Comparison of ENCODE assay signal across 15 cellular contexts in genomic region chr12:55933799-55934174, GRCh38. TPM values are rescaled to one million over a fixed set of nuclear protein-coding genes. Genes with fewer than 3 reads are reported as not detected.
A peak's percentile ranks its signal among the peaks of the same experiment; 100 is the strongest.
DNase-seq lines count a peak whose midpoint lies in the region; ATAC-seq, FAIRE-seq and TF ChIP-seq lines count a peak whose summit lies in the region.
"Had no signal": no experiment of that assay in that cellular context is flagged by ENCODE, and none has a peak within 500 bp of the region (broad histone marks: within the 10 kb centered on the region; RNA-seq: fewer than 3 reads in every experiment).

No MANE protein-coding gene starts in this region.

- ATAC-seq in SK-N-SH treated with all-trans-retinoic acid at 6 μM for 48 hours = no peak
- ATAC-seq in K562 = no peak
- ATAC-seq in HG02642 (IDR thresholded peaks at IDR 0.05; ENCODE audit: poor library complexity, unreplicated experiment) = no peak
- no peak for ATAC-seq in GM21576 (IDR thresholded peaks at IDR 0.05; ENCODE audit: unreplicated experiment)

- no peak overlapping the region for H2AK5ac ChIP-seq in mesendoderm (ENCODE audit: low read length)

- H3K4me2 ChIP-seq in SK-N-SH (peak overlapping the region; percentile 90), K562 (ENCODE audit: insufficient read depth, low read length) (no peak overlapping the region), neural progenitor cell (no peak overlapping the region), mesendoderm (ENCODE audit: low read length) (no peak overlapping the region)

- WGBS in SK-N-SH (ENCODE audit: low lambda C conversion rate) = 96% methylated on average over 1 of the region's 1 CpG
- 50% methylated on average over 1 of the region's 1 CpG for WGBS in K562 (ENCODE audit: insufficient coverage, low coverage, missing lambda C conversion rate)
- no CpG with 5 or more reads among the region's 1 CpG for WGBS in mesendoderm (ENCODE audit: extremely low coverage, insufficient coverage, low lambda C conversion rate)

- no peak overlapping the region for H2BK120ac ChIP-seq in mesendoderm (ENCODE audit: low read depth, low read length)

- no peak overlapping the region for H2AFZ ChIP-seq in SK-N-SH (ENCODE audit: low read depth)
- no peak overlapping the region for H2AFZ ChIP-seq in K562 (ENCODE audit: low read depth, low read length)
- H2AFZ ChIP-seq in neural progenitor cell (replicated peaks) = no peak overlapping the region

- TF ChIP-seq EP300 in SK-N-SH (IDR thresholded peaks at IDR 0.05; ENCODE audit: borderline replicate concordance in 1 of 2, low read depth in 1 of 2, low read length in 1 of 2) (no peak), K562 (IDR thresholded peaks at IDR 0.05; ENCODE audit: low read length) (no peak)

- DNase-seq in SK-N-SH (no peak), K562 (ENCODE audit: extremely low read depth in 1 of 4, low spot score in 3 of 4) (no peak), neural progenitor cell (ENCODE audit: low spot score) (no peak), mesendoderm (no peak)
- DNase-seq: central memory CD4-positive, alpha-beta T cell; MM.1S; NCI-H2171; OCI-M1 had no signal

- H3K27ac ChIP-seq in SK-N-SH (ENCODE audit: low read depth in 2 of 2, low read length in 1 of 2) = 0 out of 4 replicates have a peak overlapping the region, but pooled peaks of 1 of the 2 experiments have one; percentile 69
- H3K27ac ChIP-seq in KOPT-K1 (ENCODE audit: low read depth, low read length, poor library complexity, severe bottlenecking) = peak overlapping the region; percentile 98
- no peak overlapping the region for H3K27ac ChIP-seq in K562 (ENCODE audit: extremely low read depth, low read depth, low read length)
- no peak overlapping the region for H3K27ac ChIP-seq in neural progenitor cell
- H3K27ac ChIP-seq in mesendoderm (ENCODE audit: low read depth, low read length) = no peak overlapping the region
- H3K27ac ChIP-seq: right atrium auricular region had no signal

- no peak for FAIRE-seq in K562 (lab: Jason Lieb, UNC)

- H3K4me3 Mint-ChIP-seq in neural progenitor cell = peak overlapping the region; percentile 3

- H4K8ac ChIP-seq in mesendoderm (ENCODE audit: low read depth, low read length) = no peak overlapping the region

- H2BK15ac ChIP-seq in mesendoderm (replicated peaks; ENCODE audit: low read depth) = no peak overlapping the region

- peaks cover 29% of the 10 kb centered on the region for H3K27me3 Mint-ChIP-seq in neural progenitor cell (ENCODE audit: insufficient read depth, low read depth)

- H3K9me2 ChIP-seq in SK-N-SH = no peaks in the 10 kb centered on the region

- no peak overlapping the region for H3K23ac ChIP-seq in mesendoderm (ENCODE audit: low read length)

- no peak overlapping the region for H3K9ac ChIP-seq in SK-N-SH
- H3K9ac ChIP-seq in K562 (ENCODE audit: insufficient read depth in 1 of 2, low read depth in 2 of 2, low read length in 2 of 2) = no peak overlapping the region
- H3K9ac ChIP-seq in neural progenitor cell = no peak overlapping the region
- no peak overlapping the region for H3K9ac ChIP-seq in mesendoderm (ENCODE audit: low read length)

- no peaks in the 10 kb centered on the region for H3K9me1 ChIP-seq in K562 (ENCODE audit: control insufficient read depth, insufficient read depth, low read length)

- no peak for TF ChIP-seq POLR2A in K562 (conservative IDR thresholded peaks at IDR 0.05)

- no peaks in the 10 kb centered on the region for H4K20me1 ChIP-seq in SK-N-SH (ENCODE audit: insufficient read depth)
- H4K20me1 ChIP-seq in K562 (replicated peaks; ENCODE audit: control insufficient read depth, insufficient read depth, low read length) = no peaks in the 10 kb centered on the region
- no peaks in the 10 kb centered on the region for H4K20me1 ChIP-seq in neural progenitor cell (ENCODE audit: low read depth)

- H3K4me1 ChIP-seq in SK-N-SH (ENCODE audit: control insufficient read depth in 1 of 2, insufficient read depth in 2 of 2, low read depth in 1 of 2, low read length in 1 of 2) = peaks cover 19 to 26% of the 10 kb centered on the region in 2 experiments; a peak in 3 of 4 replicates
- peaks cover 22 to 27% of the 10 kb centered on the region in 2 experiments; a peak in 4 of 5 replicates for H3K4me1 ChIP-seq in K562 (replicated peaks in 1 of 2; ENCODE audit: control insufficient read depth in 2 of 2, insufficient read depth in 2 of 2, low read length in 2 of 2)
- H3K4me1 ChIP-seq in neural progenitor cell = no peaks in the 10 kb centered on the region
- peaks cover 3% of the 10 kb centered on the region for H3K4me1 ChIP-seq in mesendoderm (ENCODE audit: control insufficient read depth, low read depth, low read length)

- H3K79me2 ChIP-seq in SK-N-SH (ENCODE audit: insufficient read depth) = peaks cover 37% of the 10 kb centered on the region
- H3K79me2 ChIP-seq in K562 (ENCODE audit: control insufficient read depth, insufficient read depth, low read length) = peaks cover 6% of the 10 kb centered on the region; the same call in 2 of the 3 replicates
- peaks cover 4% of the 10 kb centered on the region for H3K79me2 ChIP-seq in neural progenitor cell (ENCODE audit: low read depth)
- H3K79me2 ChIP-seq in mesendoderm (ENCODE audit: control insufficient read depth, insufficient read depth, low read length) = no peaks in the 10 kb centered on the region

- no peaks in the 10 kb centered on the region for H3K27me3 ChIP-seq in SK-N-SH (ENCODE audit: insufficient read depth)
- no peaks in the 10 kb centered on the region; a peak in 1 of 5 replicates for H3K27me3 ChIP-seq in K562 (ENCODE audit: control insufficient read depth in 2 of 2, insufficient read depth in 2 of 2, low read length in 2 of 2)
- H3K27me3 ChIP-seq in neural progenitor cell = peaks cover 45% of the 10 kb centered on the region
- H3K27me3 ChIP-seq in mesendoderm (ENCODE audit: insufficient read depth, low read length, poor library complexity) = peaks cover 8% of the 10 kb centered on the region
- H3K27me3 ChIP-seq: esophagus muscularis mucosa, right atrium auricular region had no signal

- no peaks in the 10 kb centered on the region for H3K36me3 Mint-ChIP-seq in neural progenitor cell

- H3K4me3 ChIP-seq in SK-N-SH (ENCODE audit: low read depth in 2 of 2, low read length in 1 of 2) (peak overlapping the region in 1 of 2 experiments; percentile 20; a peak in 2 of 4 replicates), K562 (no peak overlapping the region), neural progenitor cell (no peak overlapping the region), mesendoderm (ENCODE audit: low read length) (no peak overlapping the region)
- H3K4me3 ChIP-seq: esophagus muscularis mucosa, mucosa of descending colon, right atrium auricular region had no signal

- POLR2A ChIA-PET in SK-N-SH (lab: Yijun Ruan, JAX) (no interaction called here), K562 (lab: Yijun Ruan, JAX) (interaction anchor here (1.4 kb wide), 1 partner anchor 116 kb away, joined by 5 read pairs; the partner anchor contains the start of gene ORMDL2)

- H3K4ac ChIP-seq in mesendoderm (ENCODE audit: low read depth, low read length) = no peak overlapping the region

- peaks cover 22% of the 10 kb centered on the region for H3K4me1 Mint-ChIP-seq in neural progenitor cell

- H3K9me3 Mint-ChIP-seq in neural progenitor cell = no peaks in the 10 kb centered on the region

- no peak overlapping the region for H4K5ac ChIP-seq in mesendoderm (ENCODE audit: low read length)

- BruUV-seq in K562 (replicated peaks; lab: Mats Ljungman, UMichigan) = no TSS peak

- H3K9me3 ChIP-seq in SK-N-SH (no peaks in the 10 kb centered on the region), KOPT-K1 (ENCODE audit: insufficient read depth, low read length, poor library complexity, severe bottlenecking) (no peaks in the 10 kb centered on the region), K562 (replicated peaks; ENCODE audit: control insufficient read depth, insufficient read depth, low read depth, low read length) (no peaks in the 10 kb centered on the region), neural progenitor cell (ENCODE audit: low read depth) (no peaks in the 10 kb centered on the region)
- H3K9me3 ChIP-seq: esophagus muscularis mucosa, mucosa of descending colon, right atrium auricular region had no signal

- intact Hi-C loops in K562 (cut with micrococcal nuclease) = no loop called here

- TF ChIP-seq CTCF in SK-N-SH (IDR thresholded peaks at IDR 0.05) = no peak
- TF ChIP-seq CTCF in K562 (IDR thresholded peaks at IDR 0.05 in 2 of 3, conservative IDR thresholded peaks at IDR 0.05 in 1 of 3; ENCODE audit: insufficient read depth in 2 of 3, low read depth in 1 of 3, low read length in 3 of 3) = no peak
- no peak for TF ChIP-seq CTCF in neural progenitor cell (IDR thresholded peaks at IDR 0.05)

- in situ Hi-C loops in K562 (cut with MboI) = no loop called here

- no peak overlapping the region for H3K27ac Mint-ChIP-seq in neural progenitor cell

- TF ChIP-seq RAD21 in SK-N-SH (IDR thresholded peaks at IDR 0.05; ENCODE audit: low read length) = no peak
- TF ChIP-seq RAD21 in K562 (CRISPR knock-in tag; conservative IDR thresholded peaks at IDR 0.05 in 1 of 2, IDR thresholded peaks at IDR 0.05 in 1 of 2) = no peak

- H3K56ac ChIP-seq in mesendoderm (ENCODE audit: low read length) = no peak overlapping the region

- H3K18ac ChIP-seq in mesendoderm (ENCODE audit: low read length) = no peak overlapping the region

- H3F3A ChIP-seq in SK-N-SH (replicated peaks; ENCODE audit: insufficient read depth) = peaks cover 13% of the 10 kb centered on the region
- H3F3A ChIP-seq in neural progenitor cell (ENCODE audit: low read depth) = peaks cover 19% of the 10 kb centered on the region

- H3K36me3 ChIP-seq in SK-N-SH (replicated peaks in 1 of 2; ENCODE audit: control insufficient read depth in 1 of 2, insufficient read depth in 2 of 2, low read length in 1 of 2) (peaks cover 0 to 10% of the 10 kb centered on the region in 2 experiments), KOPT-K1 (ENCODE audit: insufficient read depth, low read length) (peaks cover 63% of the 10 kb centered on the region), K562 (ENCODE audit: control insufficient read depth, insufficient read depth, low read length) (no peaks in the 10 kb centered on the region), neural progenitor cell (no peaks in the 10 kb centered on the region), mesendoderm (ENCODE audit: control insufficient read depth, insufficient read depth, low read length) (no peaks in the 10 kb centered on the region)
- H3K36me3 ChIP-seq: right atrium auricular region had no signal

- CTCF ChIA-PET in SK-N-SH (lab: Yijun Ruan, JAX) = interaction anchor here (0.7 to 10.8 kb wide), 7 partner anchors 21 to 196 kb away, joined by 3 to 96 read pairs (median 5); partner anchors contain the start of gene RAB5B
- CTCF ChIA-PET in K562 (lab: Yijun Ruan, JAX; ENCODE audit: low intra/inter-chr PET ratio) = interaction anchor here (0.6 kb wide), 1 partner anchor 40 kb away, joined by 3 read pairs; no protein-coding TSS in a partner anchor

- no peak overlapping the region for H2BK5ac ChIP-seq in mesendoderm (ENCODE audit: low read length)

- H3K79me1 ChIP-seq in mesendoderm (ENCODE audit: low read length) = no peaks in the 10 kb centered on the region

RNA-seq across cellular contexts. Expression of gene DGKA, which starts 2.8 kb away (rescaled TPM):
- 74.6 and 75.9 TPM in 2 replicates for polyA plus RNA-seq in SK-N-SH (2012; rRNA removed)
- polyA plus RNA-seq in SK-N-SH (2012; cell fraction: cytosol; rRNA removed) = 47.2 and 52.0 TPM in 2 replicates
- polyA plus RNA-seq in SK-N-SH (2012; cell fraction: nucleus; rRNA removed) = 213 and 244 TPM in 2 replicates
- total RNA-seq in K562 (2011; cell fraction: chromatin; rRNA removed; ENCODE audit: low replicate concordance) = 62.2 and 79.1 TPM in 2 replicates
- total RNA-seq in K562 (2011; cell fraction: nucleolus; rRNA removed) = 35.8 and 47.0 TPM in 2 replicates
- 36.1 and 38.3 TPM in 2 replicates for total RNA-seq in K562 (2011; cell fraction: nucleoplasm; rRNA removed)
- total RNA-seq in K562 (2014; rRNA removed) = 6.2 and 7.6 TPM in 2 replicates
- total RNA-seq in K562 (2014; rRNA removed; fragmentation: Illumina TruSeq; extraction: Trizol) = 8.2 and 8.4 TPM in 2 replicates
- 5.3 and 6.0 TPM in 2 replicates for total RNA-seq in K562 (2015; rRNA removed; fragmentation: Illumina TruSeq; extraction: Trizol)
- total RNA-seq in K562 (2021) = 11.0 and 11.1 TPM in 2 replicates
- polyA plus RNA-seq in K562 (2011; rRNA removed) = 5.8 and 10.7 TPM in 2 replicates
- 5.8 and 7.2 TPM in 2 replicates for polyA plus RNA-seq in K562 (2011; cell fraction: cytosol; rRNA removed)
- 71.2 and 80.8 TPM in 2 replicates for polyA plus RNA-seq in K562 (2011; cell fraction: nucleus; rRNA removed)
- 9.1 and 13.8 TPM in 2 replicates for polyA plus RNA-seq in K562 (2012)
- polyA plus RNA-seq in K562 (2014; fragmentation: Illumina TruSeq; extraction: Trizol) = 9.3 and 10.1 TPM in 2 replicates
- 1 to 10 TPM; 3.4 to 4.7 TPM for polyA plus RNA-seq in K562 (2014; fragmentation: Nextera tagmentation; extraction: Ambion mirVana)
- 12.4 and 13.8 TPM in 2 replicates for polyA plus RNA-seq in K562 (2014; rRNA removed)
- polyA minus RNA-seq in K562 (2011; rRNA and poly(A)+ RNA removed) = 11.4 and 13.3 TPM in 2 replicates
- polyA minus RNA-seq in K562 (2011; cell fraction: cytosol; rRNA and poly(A)+ RNA removed) = 9.3 and 12.8 TPM in 2 replicates
- 14.4 and 33.1 TPM in 2 replicates for polyA minus RNA-seq in K562 (2011; cell fraction: nucleus; rRNA and poly(A)+ RNA removed)
- 24.1 and 27.0 TPM in 2 replicates for total RNA-seq in neural progenitor cell (ENCODE audit: low replicate concordance)
- polyA plus RNA-seq in mesendoderm (2013, experiment 1 of 2) = 8.6 TPM
- polyA plus RNA-seq in mesendoderm (2013, experiment 2 of 2) = 9.8 TPM

RNA-seq across cellular contexts. Expression of gene PYM1, which starts 6.1 kb away (rescaled TPM):
- polyA plus RNA-seq in SK-N-SH (2012; rRNA removed) = 36.0 and 36.3 TPM in 2 replicates
- 39.3 and 40.9 TPM in 2 replicates for polyA plus RNA-seq in SK-N-SH (2012; cell fraction: cytosol; rRNA removed)
- polyA plus RNA-seq in SK-N-SH (2012; cell fraction: nucleus; rRNA removed) = 16.7 and 21.0 TPM in 2 replicates
- total RNA-seq in K562 (2011; cell fraction: chromatin; rRNA removed; ENCODE audit: low replicate concordance) = 38.0 and 56.0 TPM in 2 replicates
- total RNA-seq in K562 (2011; cell fraction: nucleolus; rRNA removed) = 18.8 and 25.0 TPM in 2 replicates
- 39.9 and 61.8 TPM in 2 replicates for total RNA-seq in K562 (2011; cell fraction: nucleoplasm; rRNA removed)
- total RNA-seq in K562 (2014; rRNA removed) = 45.0 and 52.8 TPM in 2 replicates
- total RNA-seq in K562 (2014; rRNA removed; fragmentation: Illumina TruSeq; extraction: Trizol) = 32.6 and 33.1 TPM in 2 replicates
- 30.8 and 34.1 TPM in 2 replicates for total RNA-seq in K562 (2015; rRNA removed; fragmentation: Illumina TruSeq; extraction: Trizol)
- total RNA-seq in K562 (2021) = 31.2 and 32.4 TPM in 2 replicates
- polyA plus RNA-seq in K562 (2011; rRNA removed) = 39.1 and 43.2 TPM in 2 replicates
- polyA plus RNA-seq in K562 (2011; cell fraction: cytosol; rRNA removed) = 25.0 and 32.4 TPM in 2 replicates
- 15.6 and 20.7 TPM in 2 replicates for polyA plus RNA-seq in K562 (2011; cell fraction: nucleus; rRNA removed)
- 33.1 and 34.2 TPM in 2 replicates for polyA plus RNA-seq in K562 (2012)
- polyA plus RNA-seq in K562 (2014; fragmentation: Illumina TruSeq; extraction: Trizol) = 36.0 and 37.7 TPM in 2 replicates
- polyA plus RNA-seq in K562 (2014; fragmentation: Nextera tagmentation; extraction: Ambion mirVana) = 10 to 100 TPM; 29.0 to 32.6 TPM
- polyA plus RNA-seq in K562 (2014; rRNA removed) = 46.3 and 51.3 TPM in 2 replicates
- 18.3 and 18.9 TPM in 2 replicates for polyA minus RNA-seq in K562 (2011; rRNA and poly(A)+ RNA removed)
- polyA minus RNA-seq in K562 (2011; cell fraction: cytosol; rRNA and poly(A)+ RNA removed) = 12.5 and 12.7 TPM in 2 replicates
- 7.0 and 13.3 TPM in 2 replicates for polyA minus RNA-seq in K562 (2011; cell fraction: nucleus; rRNA and poly(A)+ RNA removed)
- total RNA-seq in neural progenitor cell (ENCODE audit: low replicate concordance) = 44.6 and 72.5 TPM in 2 replicates
- 54.0 TPM for polyA plus RNA-seq in mesendoderm (2013, experiment 1 of 2)
- polyA plus RNA-seq in mesendoderm (2013, experiment 2 of 2) = 55.1 TPM

RNA-seq across cellular contexts. Expression of gene PMEL, which starts 32.1 kb away (rescaled TPM):
- polyA plus RNA-seq in SK-N-SH (2012; rRNA removed) = 1.8 and 2.7 TPM in 2 replicates
- polyA plus RNA-seq in SK-N-SH (2012; cell fraction: cytosol; rRNA removed) = 0.60 and 0.79 TPM in 2 replicates
- polyA plus RNA-seq in SK-N-SH (2012; cell fraction: nucleus; rRNA removed) = 5.4 and 5.5 TPM in 2 replicates
- 2.5 and 8.4 TPM in 2 replicates for total RNA-seq in K562 (2011; cell fraction: chromatin; rRNA removed; ENCODE audit: low replicate concordance)
- 3.4 and 4.2 TPM in 2 replicates for total RNA-seq in K562 (2011; cell fraction: nucleolus; rRNA removed)
- total RNA-seq in K562 (2011; cell fraction: nucleoplasm; rRNA removed) = 5.3 and 6.1 TPM in 2 replicates
- total RNA-seq in K562 (2014; rRNA removed) = 0.36 and 0.78 TPM in 2 replicates
- total RNA-seq in K562 (2014; rRNA removed; fragmentation: Illumina TruSeq; extraction: Trizol) = 0.96 and 1.1 TPM in 2 replicates
- 0.54 and 0.72 TPM in 2 replicates for total RNA-seq in K562 (2015; rRNA removed; fragmentation: Illumina TruSeq; extraction: Trizol)
- 0.96 and 0.98 TPM in 2 replicates for total RNA-seq in K562 (2021)
- 2.0 and 2.8 TPM in 2 replicates for polyA plus RNA-seq in K562 (2011; rRNA removed)
- polyA plus RNA-seq in K562 (2011; cell fraction: cytosol; rRNA removed) = 2.1 and 2.8 TPM in 2 replicates
- 9.6 and 10.1 TPM in 2 replicates for polyA plus RNA-seq in K562 (2011; cell fraction: nucleus; rRNA removed)
- polyA plus RNA-seq in K562 (2012) = 0.81 and 1.9 TPM in 2 replicates
- polyA plus RNA-seq in K562 (2014; fragmentation: Illumina TruSeq; extraction: Trizol) = 1.4 and 1.9 TPM in 2 replicates
- polyA plus RNA-seq in K562 (2014; fragmentation: Nextera tagmentation; extraction: Ambion mirVana) = under 1 TPM; 0.39 to 0.68 TPM
- 1.1 and 2.5 TPM in 2 replicates for polyA plus RNA-seq in K562 (2014; rRNA removed)
- polyA minus RNA-seq in K562 (2011; rRNA and poly(A)+ RNA removed) = 1.5 and 1.6 TPM in 2 replicates
- polyA minus RNA-seq in K562 (2011; cell fraction: cytosol; rRNA and poly(A)+ RNA removed) = not detected in 2 replicates
- polyA minus RNA-seq in K562 (2011; cell fraction: nucleus; rRNA and poly(A)+ RNA removed) = 1.2 and 1.6 TPM in 2 replicates
- 207 and 301 TPM in 2 replicates for total RNA-seq in neural progenitor cell (ENCODE audit: low replicate concordance)
- polyA plus RNA-seq in mesendoderm (2013, experiment 1 of 2) = 24.6 TPM
- 23.0 TPM for polyA plus RNA-seq in mesendoderm (2013, experiment 2 of 2)

RNA-seq across cellular contexts. Expression of gene CDK2, which starts 32.8 kb away (rescaled TPM):
- polyA plus RNA-seq in SK-N-SH (2012; rRNA removed) = 34.7 and 43.3 TPM in 2 replicates
- 21.7 and 27.5 TPM in 2 replicates for polyA plus RNA-seq in SK-N-SH (2012; cell fraction: cytosol; rRNA removed)
- 81.1 and 115 TPM in 2 replicates for polyA plus RNA-seq in SK-N-SH (2012; cell fraction: nucleus; rRNA removed)
- 59.4 and 105 TPM in 2 replicates for total RNA-seq in K562 (2011; cell fraction: chromatin; rRNA removed; ENCODE audit: low replicate concordance)
- 83.6 and 91.2 TPM in 2 replicates for total RNA-seq in K562 (2011; cell fraction: nucleolus; rRNA removed)
- total RNA-seq in K562 (2011; cell fraction: nucleoplasm; rRNA removed) = 82.4 and 85.6 TPM in 2 replicates
- total RNA-seq in K562 (2014; rRNA removed) = 83.6 and 101 TPM in 2 replicates
- total RNA-seq in K562 (2014; rRNA removed; fragmentation: Illumina TruSeq; extraction: Trizol) = 96.5 and 116 TPM in 2 replicates
- 106 and 111 TPM in 2 replicates for total RNA-seq in K562 (2015; rRNA removed; fragmentation: Illumina TruSeq; extraction: Trizol)
- total RNA-seq in K562 (2021) = 110 and 133 TPM in 2 replicates
- polyA plus RNA-seq in K562 (2011; rRNA removed) = 200 and 213 TPM in 2 replicates
- 130 and 203 TPM in 2 replicates for polyA plus RNA-seq in K562 (2011; cell fraction: cytosol; rRNA removed)
- 271 and 421 TPM in 2 replicates for polyA plus RNA-seq in K562 (2011; cell fraction: nucleus; rRNA removed)
- 106 and 139 TPM in 2 replicates for polyA plus RNA-seq in K562 (2012)
- 129 and 166 TPM in 2 replicates for polyA plus RNA-seq in K562 (2014; fragmentation: Illumina TruSeq; extraction: Trizol)
- polyA plus RNA-seq in K562 (2014; fragmentation: Nextera tagmentation; extraction: Ambion mirVana) = 10 to 100 TPM; 17.4 to 26.4 TPM
- 109 and 114 TPM in 2 replicates for polyA plus RNA-seq in K562 (2014; rRNA removed)
- 58.7 and 86.0 TPM in 2 replicates for polyA minus RNA-seq in K562 (2011; rRNA and poly(A)+ RNA removed)
- 48.2 and 82.6 TPM in 2 replicates for polyA minus RNA-seq in K562 (2011; cell fraction: cytosol; rRNA and poly(A)+ RNA removed)
- polyA minus RNA-seq in K562 (2011; cell fraction: nucleus; rRNA and poly(A)+ RNA removed) = 31.2 and 44.9 TPM in 2 replicates
- 46.5 and 52.2 TPM in 2 replicates for total RNA-seq in neural progenitor cell (ENCODE audit: low replicate concordance)
- 49.3 TPM for polyA plus RNA-seq in mesendoderm (2013, experiment 1 of 2)
- polyA plus RNA-seq in mesendoderm (2013, experiment 2 of 2) = 50.6 TPM

RNA-seq across cellular contexts. Expression of gene RAB5B, which starts 40.1 kb away (rescaled TPM):
- polyA plus RNA-seq in SK-N-SH (2012; rRNA removed) (54.0 and 79.4 TPM in 2 replicates), K562 (2011; rRNA removed) (73.8 and 79.6 TPM in 2 replicates), K562 (2014; fragmentation: Illumina TruSeq; extraction: Trizol) (39.7 and 49.4 TPM in 2 replicates), K562 (2014; fragmentation: Nextera tagmentation; extraction: Ambion mirVana) (10 to 100 TPM in 1 of 2 experiments, 1 to 10 TPM in 1; 6.8 to 12.2 TPM), K562 (2014; rRNA removed) (29.5 and 37.1 TPM in 2 replicates)
- 60.7 and 66.8 TPM in 2 replicates for polyA plus RNA-seq in SK-N-SH (2012; cell fraction: cytosol; rRNA removed)
- polyA plus RNA-seq in SK-N-SH (2012; cell fraction: nucleus; rRNA removed) = 40.9 and 67.0 TPM in 2 replicates
- 74.2 and 106 TPM in 2 replicates for total RNA-seq in K562 (2011; cell fraction: chromatin; rRNA removed; ENCODE audit: low replicate concordance)
- total RNA-seq in K562 (2011; cell fraction: nucleolus; rRNA removed) = 56.2 and 58.3 TPM in 2 replicates
- total RNA-seq in K562 (2011; cell fraction: nucleoplasm; rRNA removed) = 79.6 and 100 TPM in 2 replicates
- total RNA-seq in K562 (2014; rRNA removed) (14.3 and 18.2 TPM in 2 replicates), K562 (2014; rRNA removed; fragmentation: Illumina TruSeq; extraction: Trizol) (24.7 and 25.2 TPM in 2 replicates), K562 (2015; rRNA removed; fragmentation: Illumina TruSeq; extraction: Trizol) (20.8 and 22.0 TPM in 2 replicates), K562 (2021) (33.7 and 35.1 TPM in 2 replicates), neural progenitor cell (ENCODE audit: low replicate concordance) (62.9 and 64.5 TPM in 2 replicates)
- polyA plus RNA-seq in K562 (2011; cell fraction: cytosol; rRNA removed) = 46.7 and 81.7 TPM in 2 replicates
- polyA plus RNA-seq in K562 (2011; cell fraction: nucleus; rRNA removed) = 47.0 and 59.0 TPM in 2 replicates
- 30.1 and 47.5 TPM in 2 replicates for polyA plus RNA-seq in K562 (2012)
- polyA minus RNA-seq in K562 (2011; rRNA and poly(A)+ RNA removed) = 71.3 and 77.5 TPM in 2 replicates
- 31.7 and 33.6 TPM in 2 replicates for polyA minus RNA-seq in K562 (2011; cell fraction: cytosol; rRNA and poly(A)+ RNA removed)
- polyA minus RNA-seq in K562 (2011; cell fraction: nucleus; rRNA and poly(A)+ RNA removed) = 13.5 and 26.8 TPM in 2 replicates
- polyA plus RNA-seq in mesendoderm (2013, experiment 1 of 2) = 44.4 TPM
- polyA plus RNA-seq in mesendoderm (2013, experiment 2 of 2) = 44.6 TPM

Comparison
In these comparisons a context has a peak if more than half of its experiments do, and no peak if none do; other contexts are left out.
1. RNA of gene PMEL, which starts 32.1 kb away (total RNA-seq): 207 to 301 TPM in neural progenitor cell; 0.36 to 8.4 TPM in K562; every median in the first group is over 10 times any median in the second.